Comparison of ENCODE assay signal across 20 cellular contexts in genomic region chr15:29921130-29921601, GRCh38.
DNase-seq lines count a peak whose midpoint lies in the region; ATAC-seq, FAIRE-seq and TF ChIP-seq lines count a peak whose summit lies in the region.
"Had no signal": no experiment of that assay in that cellular context is flagged by ENCODE, and none has a peak within 500 bp of the region (broad histone marks: within the 10 kb centered on the region; RNA-seq: fewer than 3 reads in every experiment).

No MANE protein-coding gene starts in this region.

- TF ChIP-seq CTCF in MCF 10A (IDR thresholded peaks at IDR 0.05; ENCODE audit: unreplicated experiment) = no peak
- TF ChIP-seq CTCF in breast epithelium (IDR thresholded peaks at IDR 0.05) = no peak
- TF ChIP-seq CTCF in kidney (IDR thresholded peaks at IDR 0.05; ENCODE audit: borderline replicate concordance, extremely low read depth, insufficient read depth) = no peak
- no peak for TF ChIP-seq CTCF in gastrocnemius medialis (IDR thresholded peaks at IDR 0.05 in 4 of 5, conservative IDR thresholded peaks at IDR 0.05 in 1 of 5)

- no peak for FAIRE-seq in kidney (lab: Jason Lieb, UNC)
- FAIRE-seq: G401.6 had no signal

- POLR2A ChIA-PET in MCF 10A (lab: Yijun Ruan, JAX) = interaction anchor here (1.0 to 4.4 kb wide), 12 partner anchors 8 to 153 kb away, joined by 3 to 49 read pairs (median 4); partner anchors contain the start of gene TJP1

- no TSS peak for BruUV-seq in MCF 10A (replicated peaks; lab: Mats Ljungman, UMichigan)

- H3K27me3 ChIP-seq in breast epithelium (no peaks in the 10 kb centered on the region), gastrocnemius medialis (no peaks in the 10 kb centered on the region)
- H3K27me3 ChIP-seq: ascending aorta, gastroesophageal sphincter had no signal

- no peak for ATAC-seq in GM19035 (IDR thresholded peaks at IDR 0.05; ENCODE audit: unreplicated experiment)
- ATAC-seq in gastrocnemius medialis = no peak
- ATAC-seq: gastroesophageal sphincter, Right ventricle myocardium inferior had no signal

- no peak overlapping the region for H3K27ac ChIP-seq in breast epithelium
- peak overlapping the region; percentile 87 for H3K27ac ChIP-seq in caudate nucleus (ENCODE audit: low read depth, low read length)
- H3K27ac ChIP-seq in kidney (ENCODE audit: low read depth in 2 of 2, low read length in 2 of 2) = no peak overlapping the region
- no peak overlapping the region for H3K27ac ChIP-seq in gastrocnemius medialis
- H3K27ac ChIP-seq: 22Rv1, ascending aorta, gastroesophageal sphincter, left ventricle myocardium inferior had no signal

- no peaks in the 10 kb centered on the region for H3K9me3 ChIP-seq in breast epithelium
- no peaks in the 10 kb centered on the region for H3K9me3 ChIP-seq in kidney (ENCODE audit: control insufficient read depth in 1 of 2, low read length in 2 of 2)
- no peaks in the 10 kb centered on the region for H3K9me3 ChIP-seq in gastrocnemius medialis
- H3K9me3 ChIP-seq: ascending aorta, gastroesophageal sphincter, left ventricle myocardium inferior had no signal

- H3K36me3 ChIP-seq in breast epithelium = no peaks in the 10 kb centered on the region
- no peaks in the 10 kb centered on the region for H3K36me3 ChIP-seq in kidney (ENCODE audit: control insufficient read depth in 1 of 2, insufficient read depth in 2 of 2, low read length in 2 of 2)
- no peaks in the 10 kb centered on the region for H3K36me3 ChIP-seq in gastrocnemius medialis
- H3K36me3 ChIP-seq: ascending aorta, gastroesophageal sphincter, left ventricle myocardium inferior had no signal

- H3K36me3 Mint-ChIP-seq in MCF 10A (ENCODE audit: insufficient read depth, unreplicated experiment) = no peaks in the 10 kb centered on the region
- H3K36me3 Mint-ChIP-seq: CD4-positive, alpha-beta memory T cell had no signal

- intact Hi-C loops in MCF 10A (cut with micrococcal nuclease) = no loop called here
- intact Hi-C loops in breast epithelium (cut with DNase I; ENCODE audit: low total_unique reads) = no loop called here
- intact Hi-C loops in kidney (cut with DNase I) = loop anchor here (10.0 kb wide), 1 partner anchor 166 kb away; no protein-coding TSS in a partner anchor
- intact Hi-C loops in gastrocnemius medialis (cut with DNase I; ENCODE audit: low total_unique reads) = no loop called here

- peak overlapping the region; percentile 88 for H3K27ac Mint-ChIP-seq in MCF 10A (ENCODE audit: low read depth, unreplicated experiment)
- H3K27ac Mint-ChIP-seq: activated T-helper 1 cell treated with anti-CD3 and anti-CD28 coated beads, Interleukin-12 subunit alpha, Interleukin-12 subunit beta, Interleukin-2, Interleukin-4 antibody, amounts not matched to agents 30 ng/mL and 10 ng/mL and 1 ng/mL, durations not matched to agents 14 hours and 24 hours and 36 hours; CD4-positive, alpha-beta memory T cell had no signal

- in situ Hi-C loops in gastrocnemius medialis (cut with MboI; ENCODE audit: low sequenced_read_pairs in 4 of 4) = no loop called here

- H3K4me1 ChIP-seq in breast epithelium (no peaks in the 10 kb centered on the region), kidney (ENCODE audit: control insufficient read depth in 1 of 2, insufficient read depth in 1 of 2, low read depth in 1 of 2, low read length in 2 of 2) (peaks cover 9 to 10% of the 10 kb centered on the region in 2 donors), gastrocnemius medialis (no peaks in the 10 kb centered on the region)
- H3K4me1 ChIP-seq: gastroesophageal sphincter had no signal

- DNase-seq in MCF 10A (ENCODE audit: unreplicated experiment) = no peak
- no peak for DNase-seq in breast epithelium (ENCODE audit: low spot score in 2 of 2)
- DNase-seq in caudate nucleus (lab: John Stamatoyannopoulos, UW) = no peak
- DNase-seq in kidney = peak; percentile 39
- DNase-seq in gastrocnemius medialis = no peak
- no peak for DNase-seq in dermis blood vessel endothelial cell
- no peak for DNase-seq in NCI-H1930 (lab: John Stamatoyannopoulos, UW)
- DNase-seq: CD4-positive, alpha-beta memory T cell; KBM-7; left ventricle myocardium inferior; NCI-H1436 treated with DMSO at 0.1 percent for 48 hours; NCI-H524; stimulated activated naive CD4-positive, alpha-beta T cell treated with Interleukin-2 at 50 U/mL for 16 hours had no signal

- CTCF ChIA-PET in MCF 10A (lab: Yijun Ruan, JAX) = interaction anchor here (0.6 to 1.5 kb wide), 7 partner anchors 13 to 1890 kb away, joined by 3 to 5 read pairs (median 3); no protein-coding TSS in a partner anchor

- peaks cover 41% of the 10 kb centered on the region for H3K4me1 Mint-ChIP-seq in MCF 10A (ENCODE audit: insufficient read depth, unreplicated experiment)
- H3K4me1 Mint-ChIP-seq: CD4-positive, alpha-beta memory T cell had no signal

- no peaks in the 10 kb centered on the region for H3K27me3 Mint-ChIP-seq in MCF 10A (ENCODE audit: insufficient read depth, unreplicated experiment)

- H3K4me3 ChIP-seq in breast epithelium = no peak overlapping the region
- no peak overlapping the region for H3K4me3 ChIP-seq in kidney (ENCODE audit: low read length in 2 of 2)
- H3K4me3 ChIP-seq in gastrocnemius medialis = no peak overlapping the region
- H3K4me3 ChIP-seq: ascending aorta, gastroesophageal sphincter, left ventricle myocardium inferior had no signal

- no peaks in the 10 kb centered on the region for H3K9me3 Mint-ChIP-seq in MCF 10A (ENCODE audit: unreplicated experiment)
- H3K9me3 Mint-ChIP-seq: activated T-helper 1 cell treated with anti-CD3 and anti-CD28 coated beads, Interleukin-12 subunit alpha, Interleukin-12 subunit beta, Interleukin-2, Interleukin-4 antibody, amounts not matched to agents 30 ng/mL and 10 ng/mL and 1 ng/mL, durations not matched to agents 14 hours and 24 hours and 36 hours had no signal

- H3K9ac ChIP-seq in kidney (ENCODE audit: low read length in 2 of 2) = no peak overlapping the region

- TF ChIP-seq POLR2A in breast epithelium (IDR thresholded peaks at IDR 0.05) (no peak), gastrocnemius medialis (IDR thresholded peaks at IDR 0.05) (no peak)

- H3K4me3 Mint-ChIP-seq in MCF 10A (ENCODE audit: unreplicated experiment) = peak overlapping the region; percentile 60
- H3K4me3 Mint-ChIP-seq: activated T-helper 1 cell treated with anti-CD3 and anti-CD28 coated beads, Interleukin-12 subunit alpha, Interleukin-12 subunit beta, Interleukin-2, Interleukin-4 antibody, amounts not matched to agents 30 ng/mL and 10 ng/mL and 1 ng/mL, durations not matched to agents 14 hours and 24 hours and 36 hours; CD4-positive, alpha-beta memory T cell had no signal
